28 cellular contexts compared by ENCODE assay signal in the genomic region with DNA sequence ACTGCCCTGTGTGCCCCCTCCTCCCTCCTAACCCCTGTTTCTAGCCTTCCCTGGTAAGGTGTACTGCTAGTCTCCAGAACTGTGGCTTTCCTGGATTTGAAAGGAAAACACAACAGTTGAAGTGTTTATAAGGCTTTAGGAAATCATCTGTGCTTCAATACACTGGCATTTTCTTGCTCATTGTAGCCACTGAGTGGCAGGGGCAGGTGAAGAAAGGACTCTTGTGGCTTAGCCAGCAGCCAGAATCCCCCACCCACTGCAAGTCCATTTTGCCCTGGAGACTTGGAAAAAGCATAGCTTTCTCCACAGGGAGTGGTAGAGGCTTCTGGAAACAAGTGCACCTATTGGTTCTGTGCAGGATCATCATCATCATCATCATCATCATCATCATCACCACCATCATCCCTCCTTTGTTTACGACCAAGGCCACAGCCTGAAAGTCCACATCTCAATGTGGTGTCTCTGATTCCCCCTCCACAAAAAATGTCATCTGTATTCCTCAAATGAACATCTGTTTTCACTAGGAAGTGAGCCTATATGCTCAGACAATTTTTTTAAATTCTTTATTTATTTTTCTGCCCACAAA. TPM values are rescaled to one million over a fixed set of nuclear protein-coding genes. Genes with fewer than 3 reads are reported as not detected.
"Had no signal": no experiment of that assay in that cellular context is flagged by ENCODE, and none has a peak within 500 bp of the region (broad histone marks: within the 10 kb centered on the region; RNA-seq: fewer than 3 reads in every experiment).

No MANE protein-coding gene starts in this region.

- H3K4me1 ChIP-seq: esophagus muscularis mucosa, foreskin keratinocyte, gastroesophageal sphincter, parathyroid adenoma, testis, tibial artery had no signal

- DNase-seq: dermis blood vessel endothelial cell; effector memory CD4-positive, alpha-beta T cell; foreskin keratinocyte; heart left ventricle; kidney; mesenchymal stem cell; mucosa of descending colon; naive thymus-derived CD8-positive, alpha-beta T cell; stimulated activated CD4-positive, alpha-beta T cell treated with anti-CD3 and anti-CD28 coated beads, Interleukin-2, amount 100 ng/mL, for 24 hours; stimulated activated CD4-positive, alpha-beta T cell treated with anti-CD3 and anti-CD28 coated beads, Interleukin-4, amount 100 ng/mL, for 24 hours; stimulated activated naive CD8-positive, alpha-beta T cell treated with anti-CD3 and anti-CD28 coated beads, Interleukin-15, Interleukin-2, amounts not matched to agents 100 U/mL and 50 U/mL, for 24 hours; substantia nigra; testis; tibial artery had no signal

- H3K9me3 Mint-ChIP-seq: mesothelial cell of epicardium; naive thymus-derived CD8-positive, alpha-beta T cell; stimulated activated memory B cell treated with anti-CD40 and anti-IgM and Interleukin-4, amounts not matched to agents 10 μg/mL and 1 μg/mL and 100 μg/mL, for 72 hours; type B pancreatic cell had no signal

- H3K4me3 ChIP-seq: coronary artery, esophagus muscularis mucosa, gastroesophageal sphincter, heart left ventricle, hepatocyte, mucosa of descending colon, testis, tibial artery had no signal

- H2AFZ ChIP-seq: hepatocyte, parathyroid adenoma had no signal

- H3K4me1 Mint-ChIP-seq: naive thymus-derived CD8-positive, alpha-beta T cell; stimulated activated memory B cell treated with anti-CD40 and anti-IgM and Interleukin-4, amounts not matched to agents 10 μg/mL and 1 μg/mL and 100 μg/mL, for 72 hours had no signal

- H3K79me2 ChIP-seq: hepatocyte, parathyroid adenoma had no signal

- H3K4me2 ChIP-seq: hepatocyte had no signal

- H3K9me3 ChIP-seq: esophagus muscularis mucosa, gastroesophageal sphincter, heart left ventricle, mucosa of descending colon, testis, tibial artery had no signal

- H3K27ac Mint-ChIP-seq: mesothelial cell of epicardium; naive thymus-derived CD8-positive, alpha-beta T cell; progenitor cell of endocrine pancreas; stimulated activated memory B cell treated with anti-CD40 and anti-IgM and Interleukin-4, amounts not matched to agents 10 μg/mL and 1 μg/mL and 100 μg/mL, for 72 hours; type B pancreatic cell had no signal

- H3K9ac ChIP-seq: parathyroid adenoma had no signal

- H3K27ac ChIP-seq: coronary artery, esophagus muscularis mucosa, foreskin keratinocyte, gastroesophageal sphincter, heart left ventricle, hepatocyte, parathyroid adenoma, testis, tibial artery had no signal

- H3K36me3 ChIP-seq: esophagus muscularis mucosa, gastroesophageal sphincter, heart left ventricle, tibial artery had no signal

- H3K4me3 Mint-ChIP-seq: mesothelial cell of epicardium; naive thymus-derived CD8-positive, alpha-beta T cell; stimulated activated memory B cell treated with anti-CD40 and anti-IgM and Interleukin-4, amounts not matched to agents 10 μg/mL and 1 μg/mL and 100 μg/mL, for 72 hours; type B pancreatic cell had no signal

- H3K27me3 ChIP-seq: hepatocyte, testis had no signal

- H3K36me3 Mint-ChIP-seq: mesothelial cell of epicardium; naive thymus-derived CD8-positive, alpha-beta T cell; stimulated activated memory B cell treated with anti-CD40 and anti-IgM and Interleukin-4, amounts not matched to agents 10 μg/mL and 1 μg/mL and 100 μg/mL, for 72 hours; type B pancreatic cell had no signal

RNA-seq across cellular contexts. Expression of gene AQP9, which starts 33.4 kb away (rescaled TPM):
- total RNA-seq: endothelial cell of umbilical vein; epithelial cell of proximal tubule; fibroblast of lung; lung microvascular endothelial cell; mesothelial cell of epicardium; naive thymus-derived CD8-positive, alpha-beta T cell; progenitor cell of endocrine pancreas had no signal
- polyA plus RNA-seq: endothelial cell of umbilical vein, fibroblast of lung, neural cell had no signal
